In genomic region chr15:95742256-95742655, GRCh38 we compare ENCODE assay signal across 16 cellular contexts.
DNase-seq lines count a peak whose midpoint lies in the region; ATAC-seq and TF ChIP-seq lines count a peak whose summit lies in the region.
"Had no signal": no experiment of that assay in that cellular context is flagged by ENCODE, and none has a peak within 500 bp of the region (broad histone marks: within the 10 kb centered on the region; RNA-seq: fewer than 3 reads in every experiment).

No MANE protein-coding gene starts in this region.

- peaks cover 16% of the 10 kb centered on the region for H3K4me1 Mint-ChIP-seq in CD8-positive, alpha-beta T cell (ENCODE audit: low read depth)
- peaks cover 16 to 19% (median 19%) of the 10 kb centered on the region in 3 donors for H3K4me1 Mint-ChIP-seq in T-cell
- H3K4me1 Mint-ChIP-seq in naive thymus-derived CD4-positive, alpha-beta T cell: peaks cover 12 to 25% (median 18%) of the 10 kb centered on the region in 7 donors
- no peaks in the 10 kb centered on the region for H3K4me1 Mint-ChIP-seq in stimulated activated memory B cell treated with anti-CD40 and anti-IgM and Interleukin-4, amounts not matched to agents 10 μg/mL and 1 μg/mL and 100 μg/mL, for 72 hours

- no peak overlapping the region for H3K4me3 ChIP-seq in BLaER1 treated with 17β-estradiol and CSF1 and Interleukin-3, amounts not matched to agents 10 nM and 100 nM
- H3K4me3 ChIP-seq in CD8-positive, alpha-beta T cell (ENCODE audit: low read depth, low read length): no peak overlapping the region
- H3K4me3 ChIP-seq in naive thymus-derived CD4-positive, alpha-beta T cell (ENCODE audit: low read length): no peak overlapping the region

- H4K20me1 ChIP-seq in BLaER1 treated with 17β-estradiol and CSF1 and Interleukin-3, amounts not matched to agents 10 nM and 100 nM: no peaks in the 10 kb centered on the region

- H3K27me3 ChIP-seq in BLaER1 treated with 17β-estradiol and CSF1 and Interleukin-3, amounts not matched to agents 10 nM and 100 nM: no peaks in the 10 kb centered on the region
- H3K27me3 ChIP-seq in CD8-positive, alpha-beta T cell (ENCODE audit: insufficient read depth, low read length): no peaks in the 10 kb centered on the region
- no peaks in the 10 kb centered on the region for H3K27me3 ChIP-seq in naive thymus-derived CD4-positive, alpha-beta T cell (ENCODE audit: control insufficient read depth in 2 of 2, insufficient read depth in 2 of 2, low read length in 2 of 2)
- H3K27me3 ChIP-seq: BE2C had no signal

- H3K36me3 ChIP-seq in BLaER1 treated with 17β-estradiol and CSF1 and Interleukin-3, amounts not matched to agents 10 nM and 100 nM: no peaks in the 10 kb centered on the region
- H3K36me3 ChIP-seq in CD8-positive, alpha-beta T cell (ENCODE audit: insufficient read depth, low read length): no peaks in the 10 kb centered on the region
- no peaks in the 10 kb centered on the region for H3K36me3 ChIP-seq in naive thymus-derived CD4-positive, alpha-beta T cell (ENCODE audit: control insufficient read depth in 2 of 3, insufficient read depth in 3 of 3, low read length in 3 of 3)
- H3K36me3 ChIP-seq: BE2C had no signal

- DNase-seq in CD8-positive, alpha-beta T cell: no peak
- no peak for DNase-seq in T-cell
- DNase-seq in naive thymus-derived CD4-positive, alpha-beta T cell: no peak
- no peak for DNase-seq in EL
- no peak for DNase-seq in left lobe of liver (ENCODE audit: low spot score)
- DNase-seq: BE2C; NCI-H1930; NCI-H2171; NCI-H446; NCI-H69; NK-92 treated with Interleukin-12 subunit alpha and Interleukin-12 subunit beta, amount 100 ng/mL, for 24 hours; SHP77 treated with DMSO at 0.1 percent for 48 hours had no signal

- POLR2A ChIA-PET in CD8-positive, alpha-beta T cell (lab: Charles Lee): no interaction called here
- POLR2A ChIA-PET in T-cell (lab: Charles Lee): no interaction called here
- POLR2A ChIA-PET in naive thymus-derived CD4-positive, alpha-beta T cell (lab: Charles Lee): no interaction called here

- intact Hi-C loops in CD8-positive, alpha-beta T cell (cut with DNase I, micrococcal nuclease): no loop called here
- intact Hi-C loops in naive thymus-derived CD4-positive, alpha-beta T cell (cut with micrococcal nuclease): no loop called here

- peaks cover 6 to 12% (median 9%) of the 10 kb centered on the region in 10 experiments; a peak in 19 of 20 replicates for H3K4me1 ChIP-seq in BLaER1 treated with 17β-estradiol and CSF1 and Interleukin-3, amounts not matched to agents 10 nM and 100 nM
- peaks cover 11% of the 10 kb centered on the region for H3K4me1 ChIP-seq in CD8-positive, alpha-beta T cell (ENCODE audit: insufficient read depth, low read length)
- peaks cover 0 to 11% of the 10 kb centered on the region in 2 donors for H3K4me1 ChIP-seq in naive thymus-derived CD4-positive, alpha-beta T cell (ENCODE audit: control insufficient read depth in 2 of 2, insufficient read depth in 2 of 2, low read length in 2 of 2)
- H3K4me1 ChIP-seq: BE2C had no signal

- CTCF ChIA-PET in CD8-positive, alpha-beta T cell (lab: Charles Lee): no interaction called here
- CTCF ChIA-PET in T-cell (lab: Charles Lee): no interaction called here
- CTCF ChIA-PET in naive thymus-derived CD4-positive, alpha-beta T cell (lab: Charles Lee): no interaction called here

- peaks cover 5% of the 10 kb centered on the region for H3K27me3 Mint-ChIP-seq in CD8-positive, alpha-beta T cell (ENCODE audit: low read depth)
- peaks cover 0 to 7% of the 10 kb centered on the region in 2 donors for H3K27me3 Mint-ChIP-seq in T-cell
- H3K27me3 Mint-ChIP-seq in naive thymus-derived CD4-positive, alpha-beta T cell: peaks cover 0 to 4% (median 0%) of the 10 kb centered on the region in 5 donors
- H3K27me3 Mint-ChIP-seq in stimulated activated memory B cell treated with anti-CD40 and anti-IgM and Interleukin-4, amounts not matched to agents 10 μg/mL and 1 μg/mL and 100 μg/mL, for 72 hours: no peaks in the 10 kb centered on the region

- no peak overlapping the region for H3K9ac ChIP-seq in BLaER1 treated with 17β-estradiol and CSF1 and Interleukin-3, amounts not matched to agents 10 nM and 100 nM
- H3K9ac ChIP-seq: KMS-11 had no signal

- H3K9me3 Mint-ChIP-seq in CD8-positive, alpha-beta T cell: peaks cover 3% of the 10 kb centered on the region
- H3K9me3 Mint-ChIP-seq in T-cell: peaks cover 0 to 7% (median 7%) of the 10 kb centered on the region in 3 donors
- H3K9me3 Mint-ChIP-seq in naive thymus-derived CD4-positive, alpha-beta T cell: peaks cover 0 to 23% (median 7%) of the 10 kb centered on the region in 11 donors
- peaks cover 6% of the 10 kb centered on the region for H3K9me3 Mint-ChIP-seq in stimulated activated memory B cell treated with anti-CD40 and anti-IgM and Interleukin-4, amounts not matched to agents 10 μg/mL and 1 μg/mL and 100 μg/mL, for 72 hours

- TF ChIP-seq CTCF in CD8-positive, alpha-beta T cell (IDR thresholded peaks at IDR 0.05): no peak

- H3K27ac Mint-ChIP-seq in CD8-positive, alpha-beta T cell: no peak overlapping the region
- H3K27ac Mint-ChIP-seq in T-cell: peak overlapping the region; percentile 79 to 81
- peak overlapping the region in 4 of 9 donors; percentile 1 to 84 (median 76) for H3K27ac Mint-ChIP-seq in naive thymus-derived CD4-positive, alpha-beta T cell
- no peak overlapping the region for H3K27ac Mint-ChIP-seq in stimulated activated memory B cell treated with anti-CD40 and anti-IgM and Interleukin-4, amounts not matched to agents 10 μg/mL and 1 μg/mL and 100 μg/mL, for 72 hours

- no peak overlapping the region for H3K27ac ChIP-seq in BLaER1 treated with 17β-estradiol and CSF1 and Interleukin-3, amounts not matched to agents 10 nM and 100 nM
- H3K27ac ChIP-seq in CD8-positive, alpha-beta T cell (ENCODE audit: low read depth, low read length): no peak overlapping the region
- H3K27ac ChIP-seq in naive thymus-derived CD4-positive, alpha-beta T cell (ENCODE audit: low read depth, low read length): no peak overlapping the region
- H3K27ac ChIP-seq: KMS-11 had no signal

- peaks cover 0 to 2% (median 0%) of the 10 kb centered on the region in 11 experiments; a peak in 5 of 22 replicates for H3K9me3 ChIP-seq in BLaER1 treated with 17β-estradiol and CSF1 and Interleukin-3, amounts not matched to agents 10 nM and 100 nM (replicated peaks in 1 of 11)
- H3K9me3 ChIP-seq in CD8-positive, alpha-beta T cell (ENCODE audit: low read length): no peaks in the 10 kb centered on the region
- no peaks in the 10 kb centered on the region for H3K9me3 ChIP-seq in naive thymus-derived CD4-positive, alpha-beta T cell (ENCODE audit: control insufficient read depth in 2 of 3, low read length in 3 of 3)
- H3K9me3 ChIP-seq: BE2C had no signal

- peak overlapping the region; percentile 33 to 67 (median 48); a peak in 19 of 22 replicates for H3K4me2 ChIP-seq in BLaER1 treated with 17β-estradiol and CSF1 and Interleukin-3, amounts not matched to agents 10 nM and 100 nM
- H3K4me2 ChIP-seq: KMS-11 had no signal

- ATAC-seq in CD8-positive, alpha-beta T cell: no peak
- ATAC-seq in T-cell (replicated peaks in 1 of 4) (no peak), left lobe of liver (no peak)
- no peak for ATAC-seq in naive thymus-derived CD4-positive, alpha-beta T cell
- no peak for ATAC-seq in stimulated activated memory B cell treated with anti-CD40 and anti-IgM and Interleukin-4, amounts not matched to agents 10 μg/mL and 1 μg/mL and 100 μg/mL, for 72 hours
- ATAC-seq: HepG2 had no signal

- peak overlapping the region; percentile 40 for H3K4me3 Mint-ChIP-seq in CD8-positive, alpha-beta T cell
- H3K4me3 Mint-ChIP-seq in T-cell: peak overlapping the region in 2 of 3 donors; percentile 45 to 47
- H3K4me3 Mint-ChIP-seq in naive thymus-derived CD4-positive, alpha-beta T cell: peak overlapping the region in 8 of 10 donors; percentile 20 to 72 (median 58)
- no peak overlapping the region for H3K4me3 Mint-ChIP-seq in stimulated activated memory B cell treated with anti-CD40 and anti-IgM and Interleukin-4, amounts not matched to agents 10 μg/mL and 1 μg/mL and 100 μg/mL, for 72 hours

- no peaks in the 10 kb centered on the region for H3K36me3 Mint-ChIP-seq in CD8-positive, alpha-beta T cell
- H3K36me3 Mint-ChIP-seq in T-cell: no peaks in the 10 kb centered on the region
- peaks cover 0 to 4% (median 0%) of the 10 kb centered on the region in 5 donors for H3K36me3 Mint-ChIP-seq in naive thymus-derived CD4-positive, alpha-beta T cell
- H3K36me3 Mint-ChIP-seq in stimulated activated memory B cell treated with anti-CD40 and anti-IgM and Interleukin-4, amounts not matched to agents 10 μg/mL and 1 μg/mL and 100 μg/mL, for 72 hours: no peaks in the 10 kb centered on the region

Comparison
In these comparisons a context has a peak if more than half of its experiments do, and no peak if none do; other contexts are left out.
1. H3K27ac Mint-ChIP-seq: peak in T-cell (2 of 2); none in CD8-positive, alpha-beta T cell (single experiment) and stimulated activated memory B cell treated with anti-CD40 and anti-IgM and Interleukin-4, amounts not matched to agents 10 μg/mL and 1 μg/mL and 100 μg/mL, for 72 hours (single experiment).